Comparison of ENCODE assay signal across 8 cellular contexts in the genomic region with DNA sequence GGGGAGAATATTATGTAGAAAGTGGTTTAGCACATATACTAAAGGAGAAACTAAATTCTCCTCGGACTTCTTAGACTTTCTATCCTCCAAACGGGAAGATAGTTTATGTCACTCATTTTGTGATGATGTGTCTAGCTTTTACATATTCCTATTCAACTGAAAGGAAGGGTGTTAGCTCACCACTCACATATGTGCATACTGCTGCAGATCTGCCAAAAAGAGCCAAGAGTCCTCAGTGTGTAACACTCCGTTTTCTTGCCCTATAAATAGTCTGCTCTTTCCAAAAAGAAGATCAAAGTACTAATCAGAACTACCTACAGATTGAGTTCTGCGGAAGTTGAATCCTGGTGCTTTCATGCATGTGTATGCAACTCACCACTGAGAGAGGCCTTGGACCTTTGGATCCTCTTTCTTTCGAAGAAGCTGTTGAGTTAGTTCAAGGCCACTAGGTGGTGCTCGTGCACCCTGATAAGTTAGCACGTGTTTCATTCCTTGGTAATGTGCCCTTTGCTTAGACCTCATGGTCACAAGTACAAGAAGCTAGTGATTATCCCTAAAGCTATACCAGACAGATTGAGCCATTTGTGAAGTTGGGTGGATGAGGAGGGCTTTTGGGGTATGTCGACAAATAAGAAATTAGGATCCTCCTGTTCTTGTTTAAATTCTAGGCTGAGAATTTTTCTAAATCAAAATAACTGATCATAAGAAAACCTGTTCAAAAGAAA. TPM values are rescaled to one million over a fixed set of nuclear protein-coding genes. Genes with fewer than 3 reads are reported as not detected.
A peak's percentile ranks its signal among the peaks of the same experiment; 100 is the strongest.
DNase-seq lines count a peak whose midpoint lies in the region; FAIRE-seq and TF ChIP-seq lines count a peak whose summit lies in the region.

No MANE protein-coding gene starts in this region.

- H3K27ac ChIP-seq in SJCRH30 (no peak overlapping the region), transverse colon (no peak overlapping the region)

- peak; percentile 82 for DNase-seq in GM10248 (ENCODE audit: extremely low spot score)
- DNase-seq in HEK293T (ENCODE audit: extremely low spot score), result peak; percentile 77
- peak; percentile 92 for DNase-seq in MV-4-11 (lab: John Stamatoyannopoulos, UW)
- DNase-seq in SJCRH30, result peak; percentile 75 to 94
- DNase-seq in activated effector memory CD4-positive, alpha-beta T cell treated with anti-CD3 and anti-CD28 coated beads, Interleukin-2, amount 50 U/mL, for 16 hours, result peak; percentile 88
- peak; percentile 78 to 83 for DNase-seq in frontal cortex (ENCODE audit: low spot score in 2 of 2)
- peak; percentile 88 for DNase-seq in osteocyte (ENCODE audit: extremely low spot score, unreplicated experiment)
- peak; percentile 85 for DNase-seq in transverse colon

- TF ChIP-seq POLR2A in transverse colon (IDR thresholded peaks at IDR 0.05), result no peak

- intact Hi-C loops in transverse colon (cut with DNase I; ENCODE audit: low total_unique reads), result no loop called here

- no peaks in the 10 kb centered on the region for H3K4me1 ChIP-seq in SJCRH30
- peaks cover 0 to 4% (median 0%) of the 10 kb centered on the region in 4 donors for H3K4me1 ChIP-seq in transverse colon

- H3K36me3 ChIP-seq in SJCRH30 (no peaks in the 10 kb centered on the region), transverse colon (no peaks in the 10 kb centered on the region)

- in situ Hi-C loops in transverse colon (cut with MboI; ENCODE audit: low pct_ligation_motif_present in 1 of 4, low pct_unique_long_range_greater_than_20kb in 1 of 4, low sequenced_read_pairs in 3 of 4), result loop anchor here (5.0 to 25.0 kb wide), 3 partner anchors 154 to 457 kb away; no protein-coding TSS in a partner anchor

- H3K9me3 ChIP-seq in SJCRH30 (replicated peaks), result peaks cover 2% of the 10 kb centered on the region; the same call in 1 of the 2 replicates
- H3K9me3 ChIP-seq in transverse colon, result no peaks in the 10 kb centered on the region

- peaks cover 2% of the 10 kb centered on the region for H3K4me1 Mint-ChIP-seq in osteocyte (ENCODE audit: unreplicated experiment)

- no peak overlapping the region for H3K27ac Mint-ChIP-seq in osteocyte (ENCODE audit: unreplicated experiment)

- CTCF ChIA-PET in GM10248 (lab: Yijun Ruan, JAX), result interaction anchor here (0.6 to 11.3 kb wide), 57 partner anchors 9 to 532 kb away, joined by 3 to 464 read pairs (median 5); a partner anchor contains a TSS
- CTCF ChIA-PET in HEK293T (lab: Yijun Ruan, JAX), result interaction anchor here (0.5 to 5.2 kb wide), 23 partner anchors 9 to 1646 kb away, joined by 3 to 86 read pairs (median 5); a partner anchor contains a TSS

- 17 to 21% methylated on average over 6 to 8 of the region's 8 CpGs for WGBS in transverse colon (ENCODE audit: low coverage in 1 of 2), 2 donors

- H3K9me3 Mint-ChIP-seq in osteocyte (ENCODE audit: unreplicated experiment), result no peaks in the 10 kb centered on the region

- H3K4me3 ChIP-seq in SJCRH30 (no peak overlapping the region), transverse colon (no peak overlapping the region)

- H3K36me3 Mint-ChIP-seq in osteocyte (ENCODE audit: unreplicated experiment), result peaks cover 9% of the 10 kb centered on the region

- H3K4me3 Mint-ChIP-seq in osteocyte (ENCODE audit: unreplicated experiment), result no peak overlapping the region

- TF ChIP-seq CTCF in GM10248 (IDR thresholded peaks at IDR 0.05; ENCODE audit: control extremely low read depth, extremely low read depth, low read depth, missing control alignments) (peak; percentile 83), osteocyte (IDR thresholded peaks at IDR 0.05) (peak; percentile 88), transverse colon (IDR thresholded peaks at IDR 0.05) (peak; percentile 81 to 93 (median 85))

- no peaks in the 10 kb centered on the region for H3K27me3 Mint-ChIP-seq in osteocyte (ENCODE audit: unreplicated experiment)

- FAIRE-seq in frontal cortex (lab: Jason Lieb, UNC), result no peak

- no peak for TF ChIP-seq EP300 in transverse colon (IDR thresholded peaks at IDR 0.05; ENCODE audit: low read depth)

- POLR2A ChIA-PET in GM10248 (lab: Yijun Ruan, JAX), result interaction anchor here (0.6 kb wide), 1 partner anchor 40 kb away, joined by 3 read pairs; no protein-coding TSS in a partner anchor
- POLR2A ChIA-PET in HEK293T (lab: Yijun Ruan, JAX), result interaction anchor here (0.6 to 4.0 kb wide), 5 partner anchors 14 to 376 kb away, joined by 3 to 20 read pairs (median 6); a partner anchor contains a TSS

- H3K27me3 ChIP-seq in SJCRH30 (no peaks in the 10 kb centered on the region), transverse colon (no peaks in the 10 kb centered on the region)

TF ChIP-seq in HEK293T, 16 proteins besides CTCF, POLR2A, EP300 and RAD21:
- TF ChIP-seq CTBP1 (IDR thresholded peaks at IDR 0.05; ENCODE audit: borderline replicate concordance) (no peak), L3MBTL2 (conservative IDR thresholded peaks at IDR 0.05) (peak; percentile 74)

RNA-seq across cellular contexts. Expression of a gene that starts 14.1 kb away (rescaled TPM):
- total RNA-seq in SJCRH30 (2014; rRNA removed; shearing (Covaris generic)), result 35.1 and 38.6 TPM in 2 replicates
- total RNA-seq in frontal cortex (45.2 TPM), osteocyte (19.1 and 19.3 TPM in 2 replicates), transverse colon (10 to 100 TPM in 3 of 4 donors, 1 to 10 TPM in 1; 1.4 to 22.9 (median 13.3) TPM)

RNA-seq across cellular contexts. Expression of a gene that starts 43.1 kb away (rescaled TPM):
- 19.8 and 20.2 TPM in 2 replicates for total RNA-seq in SJCRH30 (2014; rRNA removed; shearing (Covaris generic))
- 35.5 TPM for total RNA-seq in frontal cortex
- total RNA-seq in osteocyte, result 30.5 and 34.3 TPM in 2 replicates
- 10 to 100 TPM in 2 of 4 donors, 1 to 10 TPM in 2; 5.4 to 29.8 (median 17.9) TPM for total RNA-seq in transverse colon
